23 cellular contexts compared by ENCODE assay signal in the genomic region with DNA sequence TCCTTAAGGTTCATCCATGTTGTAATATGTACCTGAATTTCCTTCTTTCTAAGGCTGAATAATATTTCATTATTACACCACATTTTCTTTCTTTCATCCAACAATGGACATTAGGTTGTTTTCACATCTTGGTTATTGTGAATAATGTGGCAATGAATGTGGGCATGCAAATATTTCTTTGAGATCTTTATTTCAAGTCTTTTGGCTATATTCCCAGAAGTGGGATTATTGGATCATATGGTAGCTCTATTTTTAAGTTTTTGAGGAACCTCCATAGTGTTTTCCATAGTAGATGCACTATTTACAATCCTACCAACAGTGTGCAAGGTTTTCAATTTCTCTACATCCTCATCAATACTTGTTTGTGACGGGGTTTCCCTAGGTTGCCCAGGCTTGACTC. TPM values are rescaled to one million over a fixed set of nuclear protein-coding genes. Genes with fewer than 3 reads are reported as not detected.
A peak's percentile ranks its signal among the peaks of the same experiment; 100 is the strongest.
DNase-seq lines count a peak whose midpoint lies in the region; ATAC-seq and TF ChIP-seq lines count a peak whose summit lies in the region.
"Had no signal": no experiment of that assay in that cellular context is flagged by ENCODE, and none has a peak within 500 bp of the region (broad histone marks: within the 10 kb centered on the region; RNA-seq: fewer than 3 reads in every experiment).

No MANE protein-coding gene starts in this region.

- no peak overlapping the region for H3K4me3 ChIP-seq in A673 (ENCODE audit: low read depth, low read length, poor library complexity, severe bottlenecking)
- H3K4me3 ChIP-seq in adipocyte (ENCODE audit: low read length), result no peak overlapping the region
- no peak overlapping the region for H3K4me3 ChIP-seq in fibroblast of villous mesenchyme (ENCODE audit: low read depth, low read length)
- no peak overlapping the region for H3K4me3 ChIP-seq in heart left ventricle
- no peak overlapping the region for H3K4me3 ChIP-seq in aorta (ENCODE audit: low read length in 2 of 2)
- H3K4me3 ChIP-seq: Peyer's patch, SJSA1 had no signal

- DNase-seq in A673 (ENCODE audit: low spot score), result peak; percentile 63
- DNase-seq in HCEC 1CT, result peak; percentile 9
- DNase-seq in adipocyte (ENCODE audit: low read depth), result peak; percentile 58
- peak; percentile 47 for DNase-seq in fibroblast of villous mesenchyme (ENCODE audit: low read depth)
- DNase-seq in activated CD4-positive, alpha-beta T cell treated with anti-CD3 and anti-CD28 coated beads, Interleukin-2, amount 50 U/mL, for 48 hours, result no peak
- DNase-seq in activated effector memory CD4-positive, alpha-beta T cell treated with Interleukin-2 at 50 U/mL for 16 hours, result no peak
- no peak for DNase-seq in heart left ventricle
- no peak for DNase-seq in aorta
- DNase-seq: BE2C, DMS53, EL, H9, Kasumi-1, MM.1S, NCI-H1092, NCI-H146, NCI-H2029 treated with DMSO at 0.1 percent for 48 hours, NCI-H226, NCI-H510A treated with DMSO at 0.1 percent for 48 hours, NCI-H82 had no signal

- no TSS peak for BruUV-seq in A673 (replicated peaks; lab: Mats Ljungman, UMichigan)

- intact Hi-C loops in A673 (cut with micrococcal nuclease; ENCODE audit: unreplicated experiment) (no loop called here), heart left ventricle (cut with DNase I) (no loop called here), aorta (cut with DNase I) (no loop called here)

- H3K27me3 ChIP-seq in A673 (replicated peaks; ENCODE audit: insufficient read depth, low read depth, low read length, poor library complexity), result no peaks in the 10 kb centered on the region
- H3K27me3 ChIP-seq in adipocyte (replicated peaks; ENCODE audit: control insufficient read depth, insufficient read depth, low read length), result peaks cover 19% of the 10 kb centered on the region
- peaks cover 0 to 3% (median 0%) of the 10 kb centered on the region in 9 donors for H3K27me3 ChIP-seq in heart left ventricle
- H3K27me3 ChIP-seq in aorta (ENCODE audit: control insufficient read depth in 1 of 2, insufficient read depth in 2 of 2, low read length in 1 of 2), result no peaks in the 10 kb centered on the region
- H3K27me3 ChIP-seq: BE2C, Peyer's patch had no signal

- no peaks in the 10 kb centered on the region for H3K36me3 ChIP-seq in A673 (ENCODE audit: insufficient read depth, low read length, poor library complexity, severe bottlenecking)
- no peaks in the 10 kb centered on the region for H3K36me3 ChIP-seq in adipocyte (ENCODE audit: control insufficient read depth, insufficient read depth, low read length, severe bottlenecking)
- H3K36me3 ChIP-seq in heart left ventricle, result no peaks in the 10 kb centered on the region
- no peaks in the 10 kb centered on the region for H3K36me3 ChIP-seq in aorta (ENCODE audit: control insufficient read depth in 1 of 2, insufficient read depth in 2 of 2, low read length in 1 of 2)
- H3K36me3 ChIP-seq: BE2C, Peyer's patch, SJSA1 had no signal

- TF ChIP-seq POLR2A in heart left ventricle (IDR thresholded peaks at IDR 0.05), result no peak

- H3K4me1 ChIP-seq in A673 (ENCODE audit: insufficient read depth, low read length, poor library complexity, severe bottlenecking) (peaks cover 14% of the 10 kb centered on the region), adipocyte (ENCODE audit: control insufficient read depth, insufficient read depth, low read length) (no peaks in the 10 kb centered on the region), heart left ventricle (no peaks in the 10 kb centered on the region), aorta (ENCODE audit: control insufficient read depth in 1 of 2, insufficient read depth in 2 of 2, low read length in 2 of 2) (no peaks in the 10 kb centered on the region)
- H3K4me1 ChIP-seq: BE2C, Peyer's patch, SJSA1 had no signal

- WGBS in heart left ventricle, 4 donors, result 77 to 91% (median 88%) methylated on average over 1 of the region's 1 CpG
- 55 to 67% methylated on average over 1 of the region's 1 CpG for WGBS in aorta, 2 donors

- no peak overlapping the region for H3K27ac ChIP-seq in A673 (ENCODE audit: low read depth, low read length, poor library complexity, severe bottlenecking)
- no peak overlapping the region for H3K27ac ChIP-seq in heart left ventricle
- no peak overlapping the region for H3K27ac ChIP-seq in aorta (ENCODE audit: low read depth in 1 of 2, low read length in 2 of 2)
- H3K27ac ChIP-seq: Peyer's patch, SJSA1 had no signal

- CTCF ChIA-PET in A673 (lab: Charles Lee), result no interaction called here

- H3K9ac ChIP-seq in adipocyte (ENCODE audit: low read length), result no peak overlapping the region

- no peak for ATAC-seq in heart left ventricle
- ATAC-seq in aorta (ENCODE audit: low FRiP score), result no peak
- ATAC-seq: Right ventricle myocardium inferior had no signal

- TF ChIP-seq CTCF in A673 (conservative IDR thresholded peaks at IDR 0.05; ENCODE audit: low read depth, low read length), result no peak
- no peak for TF ChIP-seq CTCF in fibroblast of villous mesenchyme (IDR thresholded peaks at IDR 0.05; ENCODE audit: insufficient read depth, low read depth, low read length)
- no peak for TF ChIP-seq CTCF in heart left ventricle (IDR thresholded peaks at IDR 0.05)

- POLR2A ChIA-PET in A673 (lab: Charles Lee; ENCODE audit: low non-redundant PET), result no interaction called here

- H3K9me3 ChIP-seq in A673 (ENCODE audit: low read depth, low read length, poor library complexity, severe bottlenecking), result no peaks in the 10 kb centered on the region
- peaks cover 8% of the 10 kb centered on the region for H3K9me3 ChIP-seq in adipocyte (ENCODE audit: control insufficient read depth, low read length)
- H3K9me3 ChIP-seq in heart left ventricle, result no peaks in the 10 kb centered on the region
- H3K9me3 ChIP-seq in aorta (ENCODE audit: control insufficient read depth, low read length), result no peaks in the 10 kb centered on the region
- H3K9me3 ChIP-seq: BE2C, Peyer's patch, SJSA1 had no signal

RNA-seq across cellular contexts. Expression of gene CHST14, which starts 10.9 kb away (rescaled TPM):
- total RNA-seq in A673 (2021) (14.3 and 17.6 TPM in 2 replicates), fibroblast of villous mesenchyme (12.9 and 14.2 TPM in 2 replicates), heart left ventricle (10 to 100 TPM in 3 of 9 donors, 1 to 10 TPM in 6; 6.4 to 10.8 (median 8.6) TPM), aorta (10 to 100 TPM; 14.0 to 21.4 TPM)
- polyA plus RNA-seq in heart left ventricle (1 to 10 TPM; 6.0 to 6.2 TPM), aorta (10 to 100 TPM in 1 of 2 donors, 1 to 10 TPM in 1; 2.8 to 15.6 TPM)

RNA-seq across cellular contexts. Expression of gene BAHD1, which starts 40.9 kb away (rescaled TPM):
- total RNA-seq in A673 (2021) (32.7 and 33.5 TPM in 2 replicates), fibroblast of villous mesenchyme (9.3 and 11.2 TPM in 2 replicates), heart left ventricle (10 to 100 TPM; 12.8 to 28.4 (median 16.1) TPM), aorta (10 to 100 TPM; 17.5 to 21.2 TPM)
- polyA plus RNA-seq in heart left ventricle (10 to 100 TPM in 1 of 2 donors, 1 to 10 TPM in 1; 7.8 to 17.3 TPM), aorta (1 to 10 TPM; 4.8 to 9.4 TPM)

Comparison
In these comparisons a context has a peak if more than half of its experiments do, and no peak if none do; other contexts are left out.
1. DNase-seq: peak in A673 (single experiment), HCEC 1CT (single experiment), adipocyte (single experiment) and fibroblast of villous mesenchyme (single experiment); none in activated CD4-positive, alpha-beta T cell treated with anti-CD3 and anti-CD28 coated beads, Interleukin-2, amount 50 U/mL, for 48 hours (0 of 2), activated effector memory CD4-positive, alpha-beta T cell treated with Interleukin-2 at 50 U/mL for 16 hours (single experiment), heart left ventricle (0 of 5) and aorta (0 of 2).